8 cellular contexts compared by ENCODE assay signal in genomic region chr2:156399950-156400703, GRCh38. TPM values are rescaled to one million over a fixed set of nuclear protein-coding genes. Genes with fewer than 3 reads are reported as not detected.
DNase-seq lines count a peak whose midpoint lies in the region; ATAC-seq, FAIRE-seq and TF ChIP-seq lines count a peak whose summit lies in the region.

No MANE protein-coding gene starts in this region.

- peak; percentile 68 for DNase-seq in A673 (ENCODE audit: low spot score)
- peak; percentile 85 for DNase-seq in GM06990 (ENCODE audit: extremely low read depth, insufficient read length)
- peak; percentile 64 for DNase-seq in HFFc6
- peak; percentile 47 for DNase-seq in MM.1S
- DNase-seq in T-helper 2 cell: peak in 3 of 5 experiments; percentile 21 to 89 (median 27)
- peak; percentile 43 to 65 for DNase-seq in dermis microvascular lymphatic vessel endothelial cell (ENCODE audit: low read depth in 2 of 2)
- DNase-seq in HepG2 (ENCODE audit: low spot score): peak; percentile 55
- DNase-seq in stimulated activated CD8-positive, alpha-beta memory T cell treated with anti-CD3 and anti-CD28 coated beads, Interleukin-2, amount 100 ng/mL, for 48 hours (ENCODE audit: low read depth in 2 of 2): peak; percentile 17 to 20

- peak overlapping the region; percentile 96 for H3K4me3 Mint-ChIP-seq in HFFc6

- no peak for TF ChIP-seq CTCF in A673 (conservative IDR thresholded peaks at IDR 0.05; ENCODE audit: low read depth, low read length)
- TF ChIP-seq CTCF in GM06990 (IDR thresholded peaks at IDR 0.05; ENCODE audit: insufficient read depth, low read length, poor library complexity, severe bottlenecking): no peak
- no peak for TF ChIP-seq CTCF in HFFc6 (IDR thresholded peaks at IDR 0.05)
- TF ChIP-seq CTCF in MM.1S (IDR thresholded peaks at IDR 0.05; ENCODE audit: low read length): no peak
- 0 out of 2 replicates have a peak, but pooled peaks have one; percentile 5 for TF ChIP-seq CTCF in HepG2 (CRISPR knock-in tag; IDR thresholded peaks at IDR 0.05)

- FAIRE-seq in HepG2 (lab: Jason Lieb, UNC): no peak

- CTCF ChIA-PET in A673 (lab: Charles Lee): no interaction called here
- CTCF ChIA-PET in HepG2 (lab: Yijun Ruan, JAX; ENCODE audit: low intra/inter-chr PET ratio, low total read pairs): no interaction called here

- H3K9me3 Mint-ChIP-seq in HFFc6: no peaks in the 10 kb centered on the region; the same call in 1 of the 2 replicates

- H3F3A ChIP-seq in MM.1S (ENCODE audit: insufficient read depth, low read length): peaks cover 18% of the 10 kb centered on the region

- no peaks in the 10 kb centered on the region for H3K9me2 ChIP-seq in MM.1S (replicated peaks; ENCODE audit: insufficient read depth, low read length)

- H3K79me2 ChIP-seq in MM.1S (ENCODE audit: low read length) (no peaks in the 10 kb centered on the region), HepG2 (ENCODE audit: insufficient read depth, low read length) (no peaks in the 10 kb centered on the region)

- H3K27me3 Mint-ChIP-seq in HFFc6 (ENCODE audit: insufficient read depth): peaks cover 9% of the 10 kb centered on the region

- H2AFZ ChIP-seq in MM.1S (ENCODE audit: low read length): peak overlapping the region; percentile 74
- peak overlapping the region; percentile 94 for H2AFZ ChIP-seq in HepG2 (ENCODE audit: low read length)

- under 1% methylated on average over 19 of the region's 36 CpGs for WGBS in HepG2 (ENCODE audit: low lambda C conversion rate)

- POLR2A ChIA-PET in A673 (lab: Charles Lee; ENCODE audit: low non-redundant PET): interaction anchor here (0.6 kb wide), 1 partner anchor 66 kb away, joined by 19 read pairs; no protein-coding TSS in a partner anchor
- POLR2A ChIA-PET in HepG2 (lab: Yijun Ruan, JAX): no interaction called here

- H3K36me3 Mint-ChIP-seq in HFFc6 (ENCODE audit: low read depth): no peaks in the 10 kb centered on the region

- H3K27ac ChIP-seq in A673 (ENCODE audit: low read depth, low read length, poor library complexity, severe bottlenecking): peak overlapping the region; percentile 42
- H3K27ac ChIP-seq in MM.1S (ENCODE audit: low read length): peak overlapping the region; percentile 86; the same call in 1 of the 2 replicates
- H3K27ac ChIP-seq in HepG2 (ENCODE audit: extremely low read length, insufficient read depth, low read length): no peak overlapping the region

- in situ Hi-C loops in HepG2 (cut with HindIII; ENCODE audit: extremely low pct_ligation_motif_present, low pct_unique_long_range_greater_than_20kb): no loop called here

- no peaks in the 10 kb centered on the region for H3K9me3 ChIP-seq in A673 (ENCODE audit: low read depth, low read length, poor library complexity, severe bottlenecking)
- H3K9me3 ChIP-seq in MM.1S (replicated peaks; ENCODE audit: insufficient read depth, low read length): no peaks in the 10 kb centered on the region
- no peaks in the 10 kb centered on the region for H3K9me3 ChIP-seq in HepG2 (ENCODE audit: low read length)

- TF ChIP-seq POLR2A in HepG2 (IDR thresholded peaks at IDR 0.05; ENCODE audit: insufficient read depth in 1 of 2, low read depth in 2 of 2, low read length in 2 of 2): no peak

- no peaks in the 10 kb centered on the region for H3K4me1 ChIP-seq in A673 (ENCODE audit: insufficient read depth, low read length, poor library complexity, severe bottlenecking)
- H3K4me1 ChIP-seq in MM.1S (ENCODE audit: low read length): peaks cover 13% of the 10 kb centered on the region
- H3K4me1 ChIP-seq in HepG2 (ENCODE audit: insufficient read depth, low read length): peaks cover 29% of the 10 kb centered on the region

- peak overlapping the region; percentile 76 for H3K27ac Mint-ChIP-seq in HFFc6

- H4K20me1 ChIP-seq in MM.1S (ENCODE audit: insufficient read depth, low read length) (no peaks in the 10 kb centered on the region), HepG2 (ENCODE audit: insufficient read depth, low read length) (0 out of 2 replicates have a peak, but pooled peaks cover 3% of the 10 kb centered on the region)

- H3K9ac ChIP-seq in MM.1S (ENCODE audit: low read length) (peak overlapping the region; percentile 78), HepG2 (ENCODE audit: insufficient read depth, low read depth, low read length) (peak overlapping the region; percentile 68)

- H3K36me3 ChIP-seq in A673 (ENCODE audit: insufficient read depth, low read length, poor library complexity, severe bottlenecking): no peaks in the 10 kb centered on the region
- no peaks in the 10 kb centered on the region for H3K36me3 ChIP-seq in GM06990 (ENCODE audit: control insufficient read depth, insufficient read depth, low read length)
- no peaks in the 10 kb centered on the region for H3K36me3 ChIP-seq in MM.1S (replicated peaks; ENCODE audit: insufficient read depth, low read length)
- no peaks in the 10 kb centered on the region for H3K36me3 ChIP-seq in HepG2 (replicated peaks in 1 of 2; ENCODE audit: control insufficient read depth in 1 of 2, insufficient read depth in 2 of 2, low read length in 2 of 2)

- TF ChIP-seq EP300 in HepG2 (IDR thresholded peaks at IDR 0.05; ENCODE audit: low read depth in 2 of 2, low read length in 2 of 2): no peak
- TF ChIP-seq EP300 in HepG2 (CRISPR knock-in tag; IDR thresholded peaks at IDR 0.05; ENCODE audit: borderline replicate concordance): no peak

- peak; percentile 89 for ATAC-seq in HepG2

- H3K4me2 ChIP-seq in MM.1S (ENCODE audit: low read depth, low read length) (peak overlapping the region; percentile 92), HepG2 (ENCODE audit: low read depth, low read length) (peak overlapping the region; percentile 99)

- H3K4me3 ChIP-seq in A673 (ENCODE audit: low read depth, low read length, poor library complexity, severe bottlenecking) (peak overlapping the region; percentile 76), GM06990 (replicated peaks; ENCODE audit: low read depth, low read length) (peak overlapping the region; percentile 85), MM.1S (ENCODE audit: low read length) (peak overlapping the region; percentile 88), HepG2 (replicated peaks in 1 of 3; ENCODE audit: insufficient read depth in 1 of 3, low read depth in 2 of 3, low read length in 3 of 3) (peak overlapping the region; percentile 72 to 97 (median 83))

- intact Hi-C loops in A673 (cut with micrococcal nuclease; ENCODE audit: unreplicated experiment): loop anchor here (2.0 kb wide), 2 partner anchors 59 to 67 kb away; partner anchors contain the start of gene NR4A2
- intact Hi-C loops in HepG2 (cut with micrococcal nuclease; ENCODE audit: unreplicated experiment): loop anchor here (1.0 to 5.0 kb wide), 4 partner anchors 57 to 653 kb away; no protein-coding TSS in a partner anchor

- peaks cover 16% of the 10 kb centered on the region for H3K4me1 Mint-ChIP-seq in HFFc6 (ENCODE audit: low read depth)

- TF ChIP-seq RAD21 in HepG2 (CRISPR knock-in tag; IDR thresholded peaks at IDR 0.05): 0 out of 2 replicates have a peak, but pooled peaks have one; percentile 20

- BruUV-seq in A673 (replicated peaks; lab: Mats Ljungman, UMichigan) (no TSS peak), HepG2 (replicated peaks; lab: Mats Ljungman, UMichigan) (no TSS peak)

- H3K27me3 ChIP-seq in A673 (replicated peaks; ENCODE audit: insufficient read depth, low read depth, low read length, poor library complexity): no peaks in the 10 kb centered on the region
- H3K27me3 ChIP-seq in GM06990 (replicated peaks; ENCODE audit: control insufficient read depth, insufficient read depth, low read length): no peaks in the 10 kb centered on the region
- H3K27me3 ChIP-seq in MM.1S (replicated peaks; ENCODE audit: insufficient read depth, low read length): no peaks in the 10 kb centered on the region
- H3K27me3 ChIP-seq in HepG2 (ENCODE audit: control insufficient read depth in 1 of 2, insufficient read depth in 2 of 2, low read length in 2 of 2): peaks cover 0 to 8% of the 10 kb centered on the region in 2 experiments; a peak in 1 of 5 replicates

TF ChIP-seq in HepG2, 621 proteins besides CTCF, POLR2A, EP300 and RAD21 (continues in another document):
- peak; percentile 39; the same call in 1 of the 2 replicates for TF ChIP-seq KMT2B (CRISPR knock-in tag; IDR thresholded peaks at IDR 0.05)
- TF ChIP-seq ZNF777 (CRISPR knock-in tag; IDR thresholded peaks at IDR 0.05): peak; percentile 86
- TF ChIP-seq ZNF12 (CRISPR knock-in tag; IDR thresholded peaks at IDR 0.05): no peak; the same call in 1 of the 2 replicates
- TF ChIP-seq ZNF24 (IDR thresholded peaks at IDR 0.05): no peak
- no peak for TF ChIP-seq ELF4 (CRISPR knock-in tag; IDR thresholded peaks at IDR 0.05; ENCODE audit: borderline replicate concordance)

RNA-seq across cellular contexts. Expression of gene GPD2, which starts 36.1 kb away (rescaled TPM):
- total RNA-seq in A673 (2021): 33.9 and 39.4 TPM in 2 replicates
- total RNA-seq in HFFc6 (2021; fragmentation: NEBNext Ultra II Directional; extraction: Animal tissue kit (Norgen Biotek cat#: 25700)): 10 to 100 TPM; 44.4 to 69.8 (median 55.7) TPM
- total RNA-seq in dermis microvascular lymphatic vessel endothelial cell: 27.4 and 33.4 TPM in 2 replicates
- total RNA-seq in HepG2 (2016; rRNA removed; fragmentation: Illumina TruSeq; extraction: Trizol): 0.65 TPM in 1 of 2 replicates, not detected in the other
- not detected in 2 replicates for total RNA-seq in HepG2 (2016; cell fraction: cytosol; rRNA removed; fragmentation: Illumina TruSeq; extraction: Trizol; ENCODE audit: low read depth)
- total RNA-seq in HepG2 (2016; cell fraction: insoluble cytoplasmic fraction; rRNA removed; fragmentation: Illumina TruSeq; extraction: Trizol): not detected in 2 replicates
- not detected in 2 replicates for total RNA-seq in HepG2 (2016; cell fraction: membrane; rRNA removed; fragmentation: Illumina TruSeq; extraction: Trizol)
- not detected in 2 replicates for total RNA-seq in HepG2 (2016; cell fraction: nucleus; rRNA removed; fragmentation: Illumina TruSeq; extraction: Trizol)
- not detected in 2 replicates for polyA plus RNA-seq in HepG2 (2011; rRNA removed)
- not detected in 2 replicates for polyA plus RNA-seq in HepG2 (2011; cell fraction: cytosol; rRNA removed)
- not detected in 2 replicates for polyA plus RNA-seq in HepG2 (2011; cell fraction: nucleus; rRNA removed)
- not detected in 2 replicates for polyA plus RNA-seq in HepG2 (2012)
- polyA plus RNA-seq in HepG2 (2016; cell fraction: cytosol; fragmentation: Illumina TruSeq; extraction: Trizol; ENCODE audit: low read depth): not detected in 2 replicates
- polyA plus RNA-seq in HepG2 (2016; cell fraction: insoluble cytoplasmic fraction; fragmentation: Illumina TruSeq; extraction: Trizol; ENCODE audit: low read depth): not detected in 2 replicates
- not detected in 2 replicates for polyA plus RNA-seq in HepG2 (2016; cell fraction: membrane; fragmentation: Illumina TruSeq; extraction: Trizol; ENCODE audit: low read depth)
- not detected in 2 replicates for polyA plus RNA-seq in HepG2 (2016; cell fraction: nucleus; fragmentation: Illumina TruSeq; extraction: Trizol; ENCODE audit: insufficient read depth, low read depth)
- 64.3 TPM in 1 of 2 replicates, not detected in the other for polyA minus RNA-seq in HepG2 (2011; rRNA and poly(A)+ RNA removed; ENCODE audit: low replicate concordance)
- 0.30 and 0.35 TPM in 2 replicates for polyA minus RNA-seq in HepG2 (2011; cell fraction: cytosol; rRNA and poly(A)+ RNA removed)
- polyA minus RNA-seq in HepG2 (2011; cell fraction: nucleus; rRNA and poly(A)+ RNA removed): 0.12 and 0.26 TPM in 2 replicates

Comparison
In these comparisons a context has a peak if more than half of its experiments do, and no peak if none do; other contexts are left out.
1. DNase-seq: peak in every context shown above with its lines; median percentile 85 in GM06990; 68 in A673; 64 in HFFc6; 55 in HepG2; 54 in dermis microvascular lymphatic vessel endothelial cell; 47 in MM.1S; 27 in T-helper 2 cell; 18 in stimulated activated CD8-positive, alpha-beta memory T cell treated with anti-CD3 and anti-CD28 coated beads, Interleukin-2, amount 100 ng/mL, for 48 hours.
2. RNA of gene GPD2, which starts 36.1 kb away (total RNA-seq): 44.4 to 69.8 TPM in HFFc6, 33.9 to 39.4 TPM in A673 and 27.4 to 33.4 TPM in dermis microvascular lymphatic vessel endothelial cell; 0.65 TPM in HepG2; every median in the first group is over 10 times any median in the second.
3. Peak in every context shown above with its lines, with median percentiles within 50 percentile points of each other: H3K4me3 ChIP-seq.